ENCODE assay signal across 7 cellular contexts in the genomic region with DNA sequence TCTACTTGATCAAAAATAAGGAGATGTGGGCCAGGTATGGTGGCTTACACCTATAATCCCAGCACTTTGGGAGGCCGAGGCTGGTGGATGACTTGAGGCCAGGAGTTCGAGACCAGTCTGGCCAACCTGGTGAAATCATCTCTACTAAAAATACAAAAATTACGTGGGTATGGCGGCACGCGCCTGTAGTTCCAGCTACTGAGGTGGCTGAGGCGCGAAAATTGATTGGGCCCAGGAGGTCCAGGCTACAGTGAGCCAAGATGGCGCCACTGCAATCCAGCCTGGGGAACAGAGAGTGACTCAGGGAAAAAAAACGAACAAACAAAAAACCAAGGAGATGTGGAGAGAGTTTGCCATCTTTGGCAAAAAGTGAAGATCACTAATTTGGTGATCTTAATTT.
"Had no signal": no experiment of that assay in that cellular context is flagged by ENCODE, and none has a peak within 500 bp of the region (broad histone marks: within the 10 kb centered on the region; RNA-seq: fewer than 3 reads in every experiment).

No MANE protein-coding gene starts in this region.

- FAIRE-seq: G401.6, GM12891, GM12892, GM18507, GM19239 had no signal

- DNase-seq: GDM1, GF-D8 had no signal
